Comparison of ENCODE assay signal across 8 cellular contexts in genomic region chr10:52313350-52314006, GRCh38.
A peak's percentile ranks its signal among the peaks of the same experiment; 100 is the strongest.
DNase-seq lines count a peak whose midpoint lies in the region; ATAC-seq and TF ChIP-seq lines count a peak whose summit lies in the region.

No MANE protein-coding gene starts in this region.

- H3K27ac Mint-ChIP-seq in stimulated activated naive CD8-positive, alpha-beta T cell treated with anti-CD3 and anti-CD28 coated beads, Interleukin-15, amount 100 ng/mL, for 72 hours = no peak overlapping the region

- H3K4me3 ChIP-seq in astrocyte of the cerebellum (ENCODE audit: low read depth, low read length) = peak overlapping the region; percentile 74

- H3K27me3 Mint-ChIP-seq in stimulated activated naive CD8-positive, alpha-beta T cell treated with anti-CD3 and anti-CD28 coated beads, Interleukin-15, amount 100 ng/mL, for 72 hours = peaks cover 78% of the 10 kb centered on the region

- peak overlapping the region; percentile 65 to 67 for H3K4me3 Mint-ChIP-seq in stimulated activated naive CD8-positive, alpha-beta T cell treated with anti-CD3 and anti-CD28 coated beads, Interleukin-15, amount 100 ng/mL, for 72 hours

- in situ Hi-C loops in astrocyte of the cerebellum (cut with HindIII; ENCODE audit: low sequenced_read_pairs) = no loop called here

- ATAC-seq in HG02759 (IDR thresholded peaks at IDR 0.05; ENCODE audit: unreplicated experiment) = peak; percentile 25
- no peak for ATAC-seq in stimulated activated naive CD8-positive, alpha-beta T cell treated with anti-CD3 and anti-CD28 coated beads, Interleukin-15, amount 100 ng/mL, for 72 hours
- no peak for ATAC-seq in GM21367 (IDR thresholded peaks at IDR 0.05; ENCODE audit: unreplicated experiment)

- DNase-seq in astrocyte of the cerebellum (ENCODE audit: low read depth) = no peak
- DNase-seq in islet precursor cell = peak; percentile 55
- no peak for DNase-seq in stimulated activated naive CD8-positive, alpha-beta T cell treated with anti-CD3 and anti-CD28 coated beads, Interleukin-15, amount 100 ng/mL, for 72 hours
- no peak for DNase-seq in NCI-H2081 treated with DMSO at 0.1 percent for 48 hours (lab: John Stamatoyannopoulos, UW)
- no peak for DNase-seq in stimulated activated CD4-positive, alpha-beta T cell treated with anti-CD3 and anti-CD28 coated beads, Interleukin-4, amount 100 ng/mL, for 1 hour
- no peak for DNase-seq in C1 segment of cervical spinal cord (lab: John Stamatoyannopoulos, UW)

- peaks cover 24% of the 10 kb centered on the region for H3K4me1 Mint-ChIP-seq in stimulated activated naive CD8-positive, alpha-beta T cell treated with anti-CD3 and anti-CD28 coated beads, Interleukin-15, amount 100 ng/mL, for 72 hours

- peaks cover 0 to 5% of the 10 kb centered on the region in 2 donors for H3K9me3 Mint-ChIP-seq in stimulated activated naive CD8-positive, alpha-beta T cell treated with anti-CD3 and anti-CD28 coated beads, Interleukin-15, amount 100 ng/mL, for 72 hours

- no peak for TF ChIP-seq CTCF in astrocyte of the cerebellum (IDR thresholded peaks at IDR 0.05; ENCODE audit: low read depth, low read length, missing control alignments)
